Comparison of ENCODE assay signal across 10 cellular contexts in the genomic region with DNA sequence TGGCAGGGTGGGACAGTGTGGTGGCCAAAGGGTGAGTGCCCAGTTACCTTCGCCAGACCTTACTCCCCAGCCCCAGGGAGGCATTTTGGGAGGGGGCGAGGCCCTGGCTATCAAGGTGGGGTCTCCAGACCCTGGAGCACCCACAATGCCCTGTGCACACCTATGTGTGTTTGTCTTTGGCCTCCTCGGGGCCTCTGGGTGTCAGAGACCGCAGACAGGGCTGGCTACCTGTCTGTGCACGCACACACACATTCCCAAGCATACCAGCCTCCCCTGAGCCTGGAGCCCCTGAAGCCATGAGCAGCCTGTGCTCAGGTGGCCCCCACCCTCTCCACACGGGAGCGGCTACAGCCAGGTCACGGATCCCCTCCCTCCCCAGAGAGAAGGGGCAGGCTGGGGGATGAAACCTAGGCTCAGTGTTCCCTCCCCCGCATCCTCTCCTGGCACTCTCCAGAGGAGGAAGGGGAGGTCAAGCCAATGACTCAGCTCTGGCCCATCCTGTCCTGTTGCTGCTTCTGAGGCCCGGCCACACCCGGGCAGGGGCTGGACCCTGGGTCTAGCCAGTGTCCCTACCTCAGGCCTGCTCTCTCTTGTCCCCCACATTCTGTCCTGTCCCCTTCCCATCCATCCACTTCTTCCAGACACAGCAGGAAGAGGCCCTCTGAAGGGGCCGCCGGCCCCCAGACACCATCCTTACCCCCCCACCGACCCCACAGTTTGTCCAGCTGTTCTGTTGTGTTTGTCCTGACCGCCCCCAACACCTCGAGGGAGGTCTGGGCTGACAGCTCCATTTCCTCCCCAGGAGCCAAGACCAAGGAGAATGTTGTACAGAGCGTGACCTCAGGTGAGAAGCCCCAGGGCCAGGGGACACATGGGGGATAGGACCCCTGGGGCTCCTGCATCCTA. TPM values are rescaled to one million over a fixed set of nuclear protein-coding genes. Genes with fewer than 3 reads are reported as not detected.
A peak's percentile ranks its signal among the peaks of the same experiment; 100 is the strongest.
DNase-seq lines count a peak whose midpoint lies in the region; ATAC-seq, FAIRE-seq and TF ChIP-seq lines count a peak whose summit lies in the region.
"Had no signal": no experiment of that assay in that cellular context is flagged by ENCODE, and none has a peak within 500 bp of the region (broad histone marks: within the 10 kb centered on the region; RNA-seq: fewer than 3 reads in every experiment).

No MANE protein-coding gene starts in this region.

- H3K4me3 Mint-ChIP-seq in stimulated activated naive B cell treated with anti-CD40 and anti-IgM and Interleukin-4, amounts not matched to agents 10 μg/mL and 1 μg/mL and 100 μg/mL, for 72 hours, result no peak overlapping the region

- H3K9me3 Mint-ChIP-seq in stimulated activated naive B cell treated with anti-CD40 and anti-IgM and Interleukin-4, amounts not matched to agents 10 μg/mL and 1 μg/mL and 100 μg/mL, for 72 hours, result no peaks in the 10 kb centered on the region

- H3K4me1 ChIP-seq in HUES48 (ENCODE audit: control insufficient read depth, insufficient read depth, low read length) (peaks cover 38% of the 10 kb centered on the region), K562 (replicated peaks in 1 of 2; ENCODE audit: control insufficient read depth in 2 of 2, insufficient read depth in 2 of 2, low read length in 2 of 2) (peaks cover 63 to 85% of the 10 kb centered on the region in 2 experiments), subcutaneous abdominal adipose tissue (ENCODE audit: control insufficient read depth in 5 of 5, insufficient read depth in 5 of 5, low read length in 5 of 5) (peaks cover 19 to 79% (median 71%) of the 10 kb centered on the region in 5 donors)

- no peaks in the 10 kb centered on the region for H3K9me1 ChIP-seq in K562 (ENCODE audit: control insufficient read depth, insufficient read depth, low read length)

- no peaks in the 10 kb centered on the region for H4K20me1 ChIP-seq in K562 (replicated peaks; ENCODE audit: control insufficient read depth, insufficient read depth, low read length)

- H3K4me3 ChIP-seq in HUES48 (ENCODE audit: low read depth, low read length), result no peak overlapping the region
- peak overlapping the region; percentile 49 for H3K4me3 ChIP-seq in K562
- peak overlapping the region; percentile 72 to 85 (median 75) for H3K4me3 ChIP-seq in subcutaneous abdominal adipose tissue (ENCODE audit: low read depth in 1 of 5, low read length in 5 of 5)

- intact Hi-C loops in K562 (cut with micrococcal nuclease), result no loop called here

- TF ChIP-seq CTCF in K562 (IDR thresholded peaks at IDR 0.05 in 2 of 3, conservative IDR thresholded peaks at IDR 0.05 in 1 of 3; ENCODE audit: insufficient read depth in 2 of 3, low read depth in 1 of 3, low read length in 3 of 3), result no peak

- no peak overlapping the region for H3K9ac ChIP-seq in HUES48 (ENCODE audit: low read depth, low read length)
- peak overlapping the region; percentile 79 to 90 for H3K9ac ChIP-seq in K562 (ENCODE audit: insufficient read depth in 1 of 2, low read depth in 2 of 2, low read length in 2 of 2)
- H3K9ac ChIP-seq in subcutaneous abdominal adipose tissue (ENCODE audit: low read length in 5 of 5), result peak overlapping the region; percentile 16 to 71 (median 53)

- H3K36me3 ChIP-seq in HUES48 (ENCODE audit: control insufficient read depth, insufficient read depth, low read length) (no peaks in the 10 kb centered on the region), K562 (ENCODE audit: control insufficient read depth, insufficient read depth, low read length) (peaks cover 4% of the 10 kb centered on the region; the same call in 2 of the 3 replicates), subcutaneous abdominal adipose tissue (ENCODE audit: control insufficient read depth in 5 of 5, insufficient read depth in 5 of 5, low read length in 5 of 5) (peaks cover 0 to 21% (median 8%) of the 10 kb centered on the region in 5 donors)

- peaks cover 14 to 29% of the 10 kb centered on the region in 2 donors for H3K27me3 Mint-ChIP-seq in stimulated activated naive B cell treated with anti-CD40 and anti-IgM and Interleukin-4, amounts not matched to agents 10 μg/mL and 1 μg/mL and 100 μg/mL, for 72 hours

- ATAC-seq in K562 (peak; percentile 77), HG02981 (IDR thresholded peaks at IDR 0.05; ENCODE audit: unreplicated experiment) (no peak)
- ATAC-seq in stimulated activated naive B cell treated with anti-CD40 and anti-IgM and Interleukin-4, amounts not matched to agents 10 μg/mL and 1 μg/mL and 100 μg/mL, for 72 hours (replicated peaks), result no peak

- H3K9me3 ChIP-seq in HUES48 (ENCODE audit: control insufficient read depth, insufficient read depth, low read length) (no peaks in the 10 kb centered on the region), K562 (replicated peaks; ENCODE audit: control insufficient read depth, insufficient read depth, low read depth, low read length) (no peaks in the 10 kb centered on the region), subcutaneous abdominal adipose tissue (ENCODE audit: control insufficient read depth in 5 of 5, low read length in 5 of 5) (no peaks in the 10 kb centered on the region)

- no peak; the same call in 1 of the 2 replicates for TF ChIP-seq EP300 in K562 (IDR thresholded peaks at IDR 0.05; ENCODE audit: low read length)

- H3K4me1 Mint-ChIP-seq in stimulated activated naive B cell treated with anti-CD40 and anti-IgM and Interleukin-4, amounts not matched to agents 10 μg/mL and 1 μg/mL and 100 μg/mL, for 72 hours, result peaks cover 2 to 6% of the 10 kb centered on the region in 2 donors

- FAIRE-seq in K562 (lab: Jason Lieb, UNC), result peak; percentile 99

- H3K36me3 Mint-ChIP-seq in stimulated activated naive B cell treated with anti-CD40 and anti-IgM and Interleukin-4, amounts not matched to agents 10 μg/mL and 1 μg/mL and 100 μg/mL, for 72 hours, result no peaks in the 10 kb centered on the region

- WGBS in K562 (ENCODE audit: insufficient coverage, low coverage, missing lambda C conversion rate), result 4% methylated on average over 9 of the region's 17 CpGs

- POLR2A ChIA-PET in K562 (lab: Yijun Ruan, JAX), result no interaction called here

- peak overlapping the region; percentile 83 for H2AFZ ChIP-seq in K562 (ENCODE audit: low read depth, low read length)

- H3K4me2 ChIP-seq in K562 (ENCODE audit: insufficient read depth, low read length), result peak overlapping the region; percentile 83

- H3K27ac ChIP-seq in HUES48 (ENCODE audit: low read depth, low read length) (peak overlapping the region; percentile 31), K562 (ENCODE audit: extremely low read depth, low read depth, low read length) (peak overlapping the region; percentile 91), subcutaneous abdominal adipose tissue (ENCODE audit: low read depth, low read length) (peak overlapping the region; percentile 99)

- H3K79me2 ChIP-seq in K562 (ENCODE audit: control insufficient read depth, insufficient read depth, low read length), result peaks cover 17% of the 10 kb centered on the region; the same call in 2 of the 3 replicates

- TF ChIP-seq POLR2A in K562 (conservative IDR thresholded peaks at IDR 0.05), result peak; percentile 70

- TF ChIP-seq RAD21 in K562 (CRISPR knock-in tag; conservative IDR thresholded peaks at IDR 0.05 in 1 of 2, IDR thresholded peaks at IDR 0.05 in 1 of 2), result no peak

- BruUV-seq in K562 (replicated peaks; lab: Mats Ljungman, UMichigan), result no TSS peak

- no peaks in the 10 kb centered on the region for H3K27me3 ChIP-seq in HUES48 (ENCODE audit: control insufficient read depth, insufficient read depth, low read length)
- no peaks in the 10 kb centered on the region for H3K27me3 ChIP-seq in K562 (ENCODE audit: control insufficient read depth in 2 of 2, insufficient read depth in 2 of 2, low read length in 2 of 2)
- H3K27me3 ChIP-seq in subcutaneous abdominal adipose tissue (ENCODE audit: control insufficient read depth in 5 of 5, insufficient read depth in 4 of 5, low read length in 5 of 5), result no peaks in the 10 kb centered on the region

- DNase-seq in K562 (ENCODE audit: extremely low read depth in 1 of 4, low spot score in 3 of 4), result peak; percentile 80 to 94 (median 84)
- peak; percentile 58 for DNase-seq in iPS-NIHi7 (ENCODE audit: extremely low spot score)
- no peak for DNase-seq in stimulated activated naive B cell treated with anti-CD40 and anti-IgM and Interleukin-4, amounts not matched to agents 10 μg/mL and 1 μg/mL and 100 μg/mL, for 72 hours
- no peak for DNase-seq in activated CD8-positive, alpha-beta memory T cell treated with anti-CD3 and anti-CD28 coated beads, Interleukin-2, amount 50 U/mL, for 48 hours
- DNase-seq in stimulated activated CD4-positive, alpha-beta T cell treated with anti-CD3 and anti-CD28 coated beads, Interleukin-2, amount 100 ng/mL, for 48 hours, result no peak
- DNase-seq: NCI-H187; stimulated activated CD4-positive, alpha-beta T cell treated with anti-CD3 and anti-CD28 coated beads, Interleukin-12 subunit alpha, Interleukin-12 subunit beta, amount 100 ng/mL, for 4 hours had no signal

- CTCF ChIA-PET in K562 (lab: Yijun Ruan, JAX; ENCODE audit: low intra/inter-chr PET ratio), result interaction anchor here (4.5 kb wide), 1 partner anchor 20 kb away, joined by 28 read pairs; no protein-coding TSS in a partner anchor

- in situ Hi-C loops in K562 (cut with MboI), result no loop called here

- no peak overlapping the region for H3K27ac Mint-ChIP-seq in stimulated activated naive B cell treated with anti-CD40 and anti-IgM and Interleukin-4, amounts not matched to agents 10 μg/mL and 1 μg/mL and 100 μg/mL, for 72 hours

RNA-seq across cellular contexts. Expression of a gene that starts 0.7 kb away (rescaled TPM):
- 20.0 and 61.3 TPM in 2 replicates for total RNA-seq in K562 (2011; cell fraction: chromatin; rRNA removed; ENCODE audit: low replicate concordance)
- total RNA-seq in K562 (2011; cell fraction: nucleolus; rRNA removed), result 72.0 and 82.9 TPM in 2 replicates
- 49.9 and 55.1 TPM in 2 replicates for total RNA-seq in K562 (2011; cell fraction: nucleoplasm; rRNA removed)
- total RNA-seq in K562 (2014; rRNA removed), result 135 and 142 TPM in 2 replicates
- 16.7 and 27.3 TPM in 2 replicates for total RNA-seq in K562 (2014; rRNA removed; fragmentation: Illumina TruSeq; extraction: Trizol)
- total RNA-seq in K562 (2015; rRNA removed; fragmentation: Illumina TruSeq; extraction: Trizol), result 104 TPM in 2 replicates
- total RNA-seq in K562 (2021), result 86.6 and 93.6 TPM in 2 replicates
- 64.0 and 146 TPM in 2 replicates for polyA plus RNA-seq in K562 (2011; rRNA removed)
- 66.6 and 210 TPM in 2 replicates for polyA plus RNA-seq in K562 (2011; cell fraction: cytosol; rRNA removed)
- 63.9 and 189 TPM in 2 replicates for polyA plus RNA-seq in K562 (2011; cell fraction: nucleus; rRNA removed)
- polyA plus RNA-seq in K562 (2012), result 88.6 and 139 TPM in 2 replicates
- polyA plus RNA-seq in K562 (2014; fragmentation: Illumina TruSeq; extraction: Trizol), result 45.5 and 108 TPM in 2 replicates
- polyA plus RNA-seq in K562 (2014; fragmentation: Nextera tagmentation; extraction: Ambion mirVana), result 10 to 100 TPM in 1 of 2 experiments, 1 to 10 TPM in 1; 9.8 to 34.3 TPM
- polyA plus RNA-seq in K562 (2014; rRNA removed), result 132 and 141 TPM in 2 replicates
- 22.0 and 71.1 TPM in 2 replicates for polyA minus RNA-seq in K562 (2011; rRNA and poly(A)+ RNA removed)
- 38.1 and 88.0 TPM in 2 replicates for polyA minus RNA-seq in K562 (2011; cell fraction: cytosol; rRNA and poly(A)+ RNA removed)
- polyA minus RNA-seq in K562 (2011; cell fraction: nucleus; rRNA and poly(A)+ RNA removed), result 11.4 and 21.5 TPM in 2 replicates

RNA-seq across cellular contexts. Expression of a gene that starts 1.7 kb away (rescaled TPM):
- 1.1 and 2.8 TPM in 2 replicates for total RNA-seq in K562 (2011; cell fraction: chromatin; rRNA removed; ENCODE audit: low replicate concordance)
- 2.0 and 2.7 TPM in 2 replicates for total RNA-seq in K562 (2011; cell fraction: nucleolus; rRNA removed)
- 1.5 and 2.6 TPM in 2 replicates for total RNA-seq in K562 (2011; cell fraction: nucleoplasm; rRNA removed)
- total RNA-seq in K562 (2014; rRNA removed), result 0.90 and 1.7 TPM in 2 replicates
- total RNA-seq in K562 (2014; rRNA removed; fragmentation: Illumina TruSeq; extraction: Trizol), result 0.54 and 0.76 TPM in 2 replicates
- 1.2 and 1.5 TPM in 2 replicates for total RNA-seq in K562 (2015; rRNA removed; fragmentation: Illumina TruSeq; extraction: Trizol)
- total RNA-seq in K562 (2021), result 1.3 and 2.0 TPM in 2 replicates
- polyA plus RNA-seq in K562 (2011; rRNA removed), result 0.68 and 1.6 TPM in 2 replicates
- 0.60 and 1.9 TPM in 2 replicates for polyA plus RNA-seq in K562 (2011; cell fraction: cytosol; rRNA removed)
- 1.1 and 4.2 TPM in 2 replicates for polyA plus RNA-seq in K562 (2011; cell fraction: nucleus; rRNA removed)
- polyA plus RNA-seq in K562 (2012), result 0.80 and 0.83 TPM in 2 replicates
- 0.73 and 1.4 TPM in 2 replicates for polyA plus RNA-seq in K562 (2014; fragmentation: Illumina TruSeq; extraction: Trizol)
- polyA plus RNA-seq in K562 (2014; fragmentation: Nextera tagmentation; extraction: Ambion mirVana), result under 1 TPM; 0.07 to 0.14 TPM
- 1.9 and 2.2 TPM in 2 replicates for polyA plus RNA-seq in K562 (2014; rRNA removed)
- 0.84 and 1.3 TPM in 2 replicates for polyA minus RNA-seq in K562 (2011; rRNA and poly(A)+ RNA removed)
- 1.1 and 2.6 TPM in 2 replicates for polyA minus RNA-seq in K562 (2011; cell fraction: cytosol; rRNA and poly(A)+ RNA removed)
- 0.54 and 0.56 TPM in 2 replicates for polyA minus RNA-seq in K562 (2011; cell fraction: nucleus; rRNA and poly(A)+ RNA removed)

RNA-seq across cellular contexts. Expression of a gene that starts 9.2 kb away (rescaled TPM):
- total RNA-seq in K562 (2011; cell fraction: chromatin; rRNA removed; ENCODE audit: low replicate concordance), result not detected in 2 replicates
- total RNA-seq in K562 (2011; cell fraction: nucleolus; rRNA removed), result not detected in 2 replicates
- total RNA-seq in K562 (2011; cell fraction: nucleoplasm; rRNA removed), result not detected in 2 replicates
- total RNA-seq in K562 (2014; rRNA removed), result not detected in 2 replicates
- total RNA-seq in K562 (2014; rRNA removed; fragmentation: Illumina TruSeq; extraction: Trizol), result not detected in 2 replicates
- not detected in 2 replicates for total RNA-seq in K562 (2015; rRNA removed; fragmentation: Illumina TruSeq; extraction: Trizol)
- 0.27 TPM in 1 of 2 replicates, not detected in the other for total RNA-seq in K562 (2021)
- polyA plus RNA-seq in K562 (2011; rRNA removed), result not detected in 2 replicates
- polyA plus RNA-seq in K562 (2011; cell fraction: cytosol; rRNA removed), result not detected in 2 replicates
- polyA plus RNA-seq in K562 (2011; cell fraction: nucleus; rRNA removed), result not detected in 2 replicates
- polyA plus RNA-seq in K562 (2012), result not detected in 2 replicates
- not detected in 2 replicates for polyA plus RNA-seq in K562 (2014; fragmentation: Illumina TruSeq; extraction: Trizol)
- under 1 TPM in 1 of 2 experiments, not detected in 1; 0.08 TPM for polyA plus RNA-seq in K562 (2014; fragmentation: Nextera tagmentation; extraction: Ambion mirVana)
- polyA plus RNA-seq in K562 (2014; rRNA removed), result not detected in 2 replicates
- polyA minus RNA-seq in K562 (2011; rRNA and poly(A)+ RNA removed), result not detected in 2 replicates
- not detected in 2 replicates for polyA minus RNA-seq in K562 (2011; cell fraction: cytosol; rRNA and poly(A)+ RNA removed)
- polyA minus RNA-seq in K562 (2011; cell fraction: nucleus; rRNA and poly(A)+ RNA removed), result not detected in 2 replicates

Comparison
In these comparisons a context has a peak if more than half of its experiments do, and no peak if none do; other contexts are left out.
1. H3K27ac ChIP-seq: peak in every context shown above with its lines; median percentile 99 in subcutaneous abdominal adipose tissue; 91 in K562; 31 in HUES48.
2. DNase-seq: peak in K562 (4 of 4) and iPS-NIHi7 (single experiment); none in stimulated activated naive B cell treated with anti-CD40 and anti-IgM and Interleukin-4, amounts not matched to agents 10 μg/mL and 1 μg/mL and 100 μg/mL, for 72 hours (single experiment), activated CD8-positive, alpha-beta memory T cell treated with anti-CD3 and anti-CD28 coated beads, Interleukin-2, amount 50 U/mL, for 48 hours (single experiment) and stimulated activated CD4-positive, alpha-beta T cell treated with anti-CD3 and anti-CD28 coated beads, Interleukin-2, amount 100 ng/mL, for 48 hours (0 of 2).